Comparison of ENCODE assay signal across 34 cellular contexts in genomic region chr21:32710987-32711386, GRCh38.
"Had no signal": no experiment of that assay in that cellular context is flagged by ENCODE, and none has a peak within 500 bp of the region (broad histone marks: within the 10 kb centered on the region; RNA-seq: fewer than 3 reads in every experiment).

No MANE protein-coding gene starts in this region.

- DNase-seq: activated B cell treated with CpG ODN at 0.5 μM for 24 hours; activated CD4-positive, alpha-beta T cell treated with anti-CD3 and anti-CD28 coated beads for 48 hours; activated CD4-positive, alpha-beta T cell treated with anti-CD3 and anti-CD28 coated beads, Interleukin-2, amount 50 U/mL, for 1 hour; activated CD4-positive, alpha-beta T cell treated with anti-CD3 and anti-CD28 coated beads, Interleukin-2, amount 50 U/mL, for 48 hours; activated CD8-positive, alpha-beta memory T cell treated with anti-CD3 and anti-CD28 coated beads for 24 hours; activated CD8-positive, alpha-beta T cell treated with anti-CD3 and anti-CD28 coated beads for 36 hours; activated effector memory CD4-positive, alpha-beta T cell treated with Interleukin-2 at 50 U/mL for 16 hours; activated gamma-delta T cell treated with Interleukin-2 at 50 U/mL for 16 hours; activated naive CD4-positive, alpha-beta T cell treated with anti-CD3 and anti-CD28 coated beads, Interleukin-2, amount 50 U/mL, for 16 hours; activated naive CD4-positive, alpha-beta T cell treated with Interleukin-2 at 50 U/mL for 16 hours; activated T-cell treated with anti-CD3 and anti-CD28 coated beads, Interleukin-2, amount 50 U/mL, for 4 hours; amniotic stem cell; anterior cingulate cortex; brain microvascular endothelial cell; central memory CD4-positive, alpha-beta T cell; cerebellar nuclear complex; colonic mucosa; effector CD8-positive, alpha-beta T cell; esophagus squamous epithelium; foreskin melanocyte; T-helper 1 cell; T-helper 17 cell; T1000; WERI-Rb-1 had no signal

- H3K27me3 Mint-ChIP-seq: activated CD8-positive, alpha-beta T cell treated with anti-CD3 and anti-CD28 coated beads for 36 hours; activated naive CD8-positive, alpha-beta T cell; activated T-helper 17 cell treated with anti-CD3 and anti-CD28 coated beads, Interleukin-2, amount 50 U/mL, for 72 hours; T-helper 17 cell had no signal

- H3K4me3 ChIP-seq: colonic mucosa, esophagus squamous epithelium, gastroesophageal sphincter had no signal

- FAIRE-seq: astrocyte, bronchial epithelial cell, endometrium, endothelial cell of umbilical vein had no signal

- H3K27ac Mint-ChIP-seq: activated B cell treated with CpG ODN at 0.5 μM for 24 hours; activated CD8-positive, alpha-beta T cell treated with anti-CD3 and anti-CD28 coated beads for 36 hours; activated naive CD8-positive, alpha-beta T cell; activated T-helper 17 cell treated with anti-CD3 and anti-CD28 coated beads, Interleukin-2, amount 50 U/mL, for 72 hours; T-helper 17 cell; T-helper 2 cell treated with Interferon-gamma antibody and Interleukin-4, amounts not matched to agents 5 μg/mL and 100 μg/mL, for 36 hours had no signal

- ATAC-seq: activated CD4-positive, CD25-positive, alpha-beta regulatory T cell treated with anti-CD3 and anti-CD28 coated beads, Interleukin-2, amount 50 U/mL, for 24 hours; activated CD8-positive, alpha-beta T cell treated with anti-CD3 and anti-CD28 coated beads for 36 hours; activated T-cell treated with anti-CD3 and anti-CD28 coated beads, Interleukin-2, amount 50 U/mL, for 4 hours; activated T-helper 17 cell treated with anti-CD3 and anti-CD28 coated beads, Interleukin-2, amount 50 U/mL, for 72 hours; gastroesophageal sphincter; T-helper 17 cell had no signal

- H3K27ac ChIP-seq: brain microvascular endothelial cell, colonic mucosa, epithelial cell of prostate, esophagus squamous epithelium, gastroesophageal sphincter, WERI-Rb-1 had no signal

- H3K9me3 Mint-ChIP-seq: activated B cell treated with CpG ODN at 0.5 μM for 24 hours; activated CD8-positive, alpha-beta T cell treated with anti-CD3 and anti-CD28 coated beads for 36 hours; activated T-cell treated with anti-CD3 and anti-CD28 coated beads, Interleukin-2, amount 50 U/mL, for 4 hours; activated T-helper 17 cell treated with anti-CD3 and anti-CD28 coated beads, Interleukin-2, amount 50 U/mL, for 72 hours; T-helper 2 cell treated with Interferon-gamma antibody and Interleukin-4, amounts not matched to agents 5 μg/mL and 100 μg/mL, for 36 hours had no signal

- H3K4me1 ChIP-seq: colonic mucosa, esophagus squamous epithelium had no signal

- H3K4me3 Mint-ChIP-seq: activated B cell treated with CpG ODN at 0.5 μM for 24 hours; activated CD8-positive, alpha-beta T cell treated with anti-CD3 and anti-CD28 coated beads for 36 hours; activated naive CD8-positive, alpha-beta T cell; activated T-cell treated with anti-CD3 and anti-CD28 coated beads, Interleukin-2, amount 50 U/mL, for 4 hours; activated T-helper 17 cell treated with anti-CD3 and anti-CD28 coated beads, Interleukin-2, amount 50 U/mL, for 72 hours; T-helper 17 cell; T-helper 2 cell treated with Interferon-gamma antibody and Interleukin-4, amounts not matched to agents 5 μg/mL and 100 μg/mL, for 36 hours had no signal

- H3K36me3 ChIP-seq: brain microvascular endothelial cell, colonic mucosa, esophagus squamous epithelium, gastroesophageal sphincter had no signal

- H3K27me3 ChIP-seq: brain microvascular endothelial cell, colonic mucosa, esophagus squamous epithelium, gastroesophageal sphincter had no signal

- H3K9me3 ChIP-seq: colonic mucosa, esophagus squamous epithelium, gastroesophageal sphincter had no signal
